In genomic region chr11:46674463-46675287, GRCh38 we compare ENCODE assay signal across 8 cellular contexts. TPM values are rescaled to one million over a fixed set of nuclear protein-coding genes. Genes with fewer than 3 reads are reported as not detected.
DNase-seq lines count a peak whose midpoint lies in the region; ATAC-seq and TF ChIP-seq lines count a peak whose summit lies in the region.

No MANE protein-coding gene starts in this region.

- intact Hi-C loops in IMR-90 (cut with micrococcal nuclease) (no loop called here), activated B cell treated with CpG ODN at 0.5 μM for 24 hours (cut with micrococcal nuclease) (no loop called here)

- H3K36me3 Mint-ChIP-seq in activated B cell treated with CpG ODN at 0.5 μM for 24 hours (ENCODE audit: low read depth): peaks cover 66% of the 10 kb centered on the region

- no peaks in the 10 kb centered on the region for H3K9me3 Mint-ChIP-seq in activated B cell treated with CpG ODN at 0.5 μM for 24 hours

- no peak overlapping the region for H3K18ac ChIP-seq in IMR-90 (ENCODE audit: low read depth, low read length)

- no peak overlapping the region for H3K56ac ChIP-seq in IMR-90 (ENCODE audit: extremely low read depth, insufficient read depth, low read length)

- H4K91ac ChIP-seq in IMR-90 (ENCODE audit: insufficient read depth, low read depth, low read length): no peak overlapping the region

- no TSS peak for BruUV-seq in IMR-90 (replicated peaks; lab: Mats Ljungman, UMichigan)

- no peak overlapping the region for H2AK5ac ChIP-seq in IMR-90 (ENCODE audit: low read depth, low read length)

- TF ChIP-seq RAD21 in IMR-90 (IDR thresholded peaks at IDR 0.05; ENCODE audit: low read length): no peak

- no peak overlapping the region for H3K4me2 ChIP-seq in IMR-90 (ENCODE audit: low read depth, low read length)

- H3K27ac Mint-ChIP-seq in activated B cell treated with CpG ODN at 0.5 μM for 24 hours: peak overlapping the region; percentile 79

- H3K14ac ChIP-seq in IMR-90 (replicated peaks; ENCODE audit: low read depth, low read length): 0 out of 2 replicates have a peak overlapping the region, but pooled peaks have one; percentile 52

- peak overlapping the region; percentile 3 for H2AFZ ChIP-seq in IMR-90 (replicated peaks; ENCODE audit: low read length, poor library complexity)

- H3K23ac ChIP-seq in IMR-90 (ENCODE audit: low read depth, low read length): no peak overlapping the region; the same call in none of the 2 replicates

- CTCF ChIA-PET in IMR-90 (lab: Yijun Ruan, JAX): no interaction called here
- CTCF ChIA-PET in activated B cell treated with CpG ODN at 0.5 μM for 24 hours (lab: Charles Lee): no interaction called here

- H3K4me1 ChIP-seq in IMR-90 (ENCODE audit: control insufficient read depth, insufficient read depth, low read length) (peaks cover 10% of the 10 kb centered on the region), cardiac muscle cell (ENCODE audit: low read depth) (peaks cover 15% of the 10 kb centered on the region)

- peak overlapping the region; percentile 2 for H2AK9ac ChIP-seq in IMR-90 (replicated peaks; ENCODE audit: low read depth, low read length, poor library complexity)

- peak overlapping the region; percentile 10; the same call in 1 of the 2 replicates for H4K5ac ChIP-seq in IMR-90 (ENCODE audit: low read depth, low read length)

- H3K9me1 ChIP-seq in IMR-90 (ENCODE audit: insufficient read depth, low read length): peaks cover 8% of the 10 kb centered on the region; the same call in 1 of the 2 replicates

- POLR2A ChIA-PET in IMR-90 (lab: Charles Lee; ENCODE audit: unreplicated experiment): no interaction called here
- POLR2A ChIA-PET in activated B cell treated with CpG ODN at 0.5 μM for 24 hours (lab: Charles Lee): interaction anchor here (0.6 to 1.0 kb wide), 3 partner anchors 25 to 27 kb away, joined by 3 read pairs; partner anchors contain the start of genes ARHGAP1 and ZNF408

- TF ChIP-seq CTCF in IMR-90 (conservative IDR thresholded peaks at IDR 0.05; ENCODE audit: low read depth, low read length): no peak
- TF ChIP-seq CTCF in activated B cell treated with CpG ODN at 0.5 μM for 24 hours (IDR thresholded peaks at IDR 0.05): no peak
- no peak for TF ChIP-seq CTCF in cardiac muscle cell (IDR thresholded peaks at IDR 0.05; ENCODE audit: low read depth, low read length)

- H4K20me1 ChIP-seq in IMR-90 (ENCODE audit: insufficient read depth, low read length): 0 out of 2 replicates have a peak, but pooled peaks cover 3% of the 10 kb centered on the region

- peak overlapping the region; percentile 82 for H3K4ac ChIP-seq in IMR-90 (ENCODE audit: low read depth, low read length)

- H3K9ac ChIP-seq in IMR-90 (ENCODE audit: low read depth, low read length): no peak overlapping the region

- no peak overlapping the region for H2BK120ac ChIP-seq in IMR-90 (ENCODE audit: low read depth, low read length)

- H3K36me3 ChIP-seq in IMR-90 (ENCODE audit: control insufficient read depth, insufficient read depth, low read length) (peaks cover 56% of the 10 kb centered on the region), cardiac muscle cell (peaks cover 45% of the 10 kb centered on the region)

- WGBS in IMR-90 (ENCODE audit: extremely low coverage in 2 of 2, insufficient read length in 1 of 2), 2 experiments: no CpG with 5 or more reads among the region's 12 CpGs

- H3K27me3 Mint-ChIP-seq in activated B cell treated with CpG ODN at 0.5 μM for 24 hours: no peaks in the 10 kb centered on the region

- in situ Hi-C loops in IMR-90 (cut with MboI; ENCODE audit: low sequenced_read_pairs): no loop called here

- no peaks in the 10 kb centered on the region for H3K9me3 ChIP-seq in IMR-90 (ENCODE audit: control insufficient read depth, insufficient read depth, low read length)
- no peaks in the 10 kb centered on the region for H3K9me3 ChIP-seq in cardiac muscle cell (ENCODE audit: low read depth)

- no peak overlapping the region for H2BK15ac ChIP-seq in IMR-90 (ENCODE audit: low read depth, low read length)

- TF ChIP-seq POLR2A in IMR-90 (IDR thresholded peaks at IDR 0.05; ENCODE audit: low read depth, low read length): no peak

- ATAC-seq in IMR-90 (ENCODE audit: low read depth): peak; percentile 30
- peak; percentile 42 for ATAC-seq in activated B cell treated with CpG ODN at 0.5 μM for 24 hours (ENCODE audit: low read depth)
- no peak for ATAC-seq in GM18511 (IDR thresholded peaks at IDR 0.05; ENCODE audit: unreplicated experiment)
- no peak for ATAC-seq in HG02623 (IDR thresholded peaks at IDR 0.05; ENCODE audit: unreplicated experiment)
- ATAC-seq in HG03439 (IDR thresholded peaks at IDR 0.05; ENCODE audit: unreplicated experiment): no peak

- DNase-seq in IMR-90: peak; percentile 18
- no peak for DNase-seq in activated B cell treated with CpG ODN at 0.5 μM for 24 hours
- peak; percentile 61 to 72 for DNase-seq in cardiac muscle cell (ENCODE audit: low read depth in 1 of 2, low spot score in 1 of 2)
- DNase-seq in retina: peak; percentile 16
- DNase-seq in EL: no peak

- H2BK5ac ChIP-seq in IMR-90 (ENCODE audit: low read depth, low read length, poor library complexity, severe bottlenecking): peak overlapping the region; percentile 10

- no peak overlapping the region for H3K4me3 ChIP-seq in IMR-90 (ENCODE audit: insufficient read depth, low read depth, low read length)
- no peak overlapping the region for H3K4me3 ChIP-seq in cardiac muscle cell

- H2BK20ac ChIP-seq in IMR-90 (ENCODE audit: low read depth, low read length): no peak overlapping the region; the same call in 1 of the 2 replicates

- no peak overlapping the region for H3K4me3 Mint-ChIP-seq in activated B cell treated with CpG ODN at 0.5 μM for 24 hours

- H3K27ac ChIP-seq in IMR-90 (ENCODE audit: insufficient read depth, low read length) (peak overlapping the region; percentile 22; the same call in 1 of the 2 replicates), cardiac muscle cell (peak overlapping the region; percentile 90)

- H4K8ac ChIP-seq in IMR-90 (ENCODE audit: low read depth in 2 of 2, low read length in 2 of 2): peak overlapping the region in 1 of 2 experiments; percentile 41; a peak in 2 of 4 replicates

- peaks cover 33% of the 10 kb centered on the region for H3K4me1 Mint-ChIP-seq in activated B cell treated with CpG ODN at 0.5 μM for 24 hours

- H3K27me3 ChIP-seq in IMR-90 (ENCODE audit: control insufficient read depth, insufficient read depth, low read length) (no peaks in the 10 kb centered on the region), cardiac muscle cell (no peaks in the 10 kb centered on the region)

- peaks cover 0 to 6% of the 10 kb centered on the region in 2 experiments; a peak in 1 of 4 replicates for H3K79me1 ChIP-seq in IMR-90 (ENCODE audit: low read depth in 1 of 2, low read length in 2 of 2)

- dilution Hi-C loops in IMR-90 (cut with HindIII; ENCODE audit: low sequenced_read_pairs, unreplicated experiment): no loop called here

TF ChIP-seq in IMR-90, 13 proteins besides CTCF, POLR2A, EP300 and RAD21 (continues in another document):
- no peak for TF ChIP-seq FOS (IDR thresholded peaks at IDR 0.05; ENCODE audit: low read depth, low read length)
- no peak for TF ChIP-seq MXI1 (IDR thresholded peaks at IDR 0.05; ENCODE audit: borderline replicate concordance, low read depth, low read length)
- TF ChIP-seq, protein P1, sequence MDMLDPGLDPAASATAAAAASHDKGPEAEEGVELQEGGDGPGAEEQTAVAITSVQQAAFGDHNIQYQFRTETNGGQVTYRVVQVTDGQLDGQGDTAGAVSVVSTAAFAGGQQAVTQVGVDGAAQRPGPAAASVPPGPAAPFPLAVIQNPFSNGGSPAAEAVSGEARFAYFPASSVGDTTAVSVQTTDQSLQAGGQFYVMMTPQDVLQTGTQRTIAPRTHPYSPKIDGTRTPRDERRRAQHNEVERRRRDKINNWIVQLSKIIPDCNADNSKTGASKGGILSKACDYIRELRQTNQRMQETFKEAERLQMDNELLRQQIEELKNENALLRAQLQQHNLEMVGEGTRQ (IDR thresholded peaks at IDR 0.05; ENCODE audit: low read depth, low read length): no peak
- TF ChIP-seq RCOR1 (IDR thresholded peaks at IDR 0.05; ENCODE audit: insufficient replicate concordance, low read length): no peak

RNA-seq across cellular contexts. Expression of gene ARHGAP1, which starts 25.7 kb away (rescaled TPM):
- total RNA-seq in IMR-90 (2012; rRNA removed): 28.1 and 46.6 TPM in 2 replicates
- 75.7 and 78.8 TPM in 2 replicates for polyA plus RNA-seq in IMR-90 (2012; rRNA removed)
- 77.3 and 77.9 TPM in 2 replicates for polyA plus RNA-seq in IMR-90 (2012; cell fraction: cytosol; rRNA removed)
- 56.6 and 87.7 TPM in 2 replicates for polyA plus RNA-seq in IMR-90 (2012; cell fraction: nucleus; rRNA removed; ENCODE audit: low replicate concordance)
- total RNA-seq in activated B cell treated with CpG ODN at 0.5 μM for 24 hours: 47.6 and 58.0 TPM in 2 replicates
- 59.3 and 76.9 TPM in 2 replicates for total RNA-seq in cardiac muscle cell
- polyA plus RNA-seq in cardiac muscle cell: 108 and 149 TPM in 2 replicates

RNA-seq across cellular contexts. Expression of gene ZNF408, which starts 26.2 kb away (rescaled TPM):
- total RNA-seq in IMR-90 (2012; rRNA removed) (9.5 and 10.3 TPM in 2 replicates), activated B cell treated with CpG ODN at 0.5 μM for 24 hours (15.6 and 16.1 TPM in 2 replicates), cardiac muscle cell (15.4 and 23.7 TPM in 2 replicates)
- polyA plus RNA-seq in IMR-90 (2012; rRNA removed) (10.4 and 11.1 TPM in 2 replicates), cardiac muscle cell (16.8 and 23.1 TPM in 2 replicates)
- 5.4 and 8.6 TPM in 2 replicates for polyA plus RNA-seq in IMR-90 (2012; cell fraction: cytosol; rRNA removed)
- polyA plus RNA-seq in IMR-90 (2012; cell fraction: nucleus; rRNA removed; ENCODE audit: low replicate concordance): 16.7 and 32.2 TPM in 2 replicates

RNA-seq across cellular contexts. Expression of gene F2, which starts 44.3 kb away (rescaled TPM):
- total RNA-seq in IMR-90 (2012; rRNA removed) (not detected in 2 replicates), activated B cell treated with CpG ODN at 0.5 μM for 24 hours (not detected in 2 replicates), cardiac muscle cell (0.25 TPM in 1 of 2 replicates, not detected in the other)
- polyA plus RNA-seq in IMR-90 (2012; rRNA removed) (not detected in 2 replicates), cardiac muscle cell (0.27 TPM in 1 of 2 replicates, not detected in the other)
- polyA plus RNA-seq in IMR-90 (2012; cell fraction: cytosol; rRNA removed): 0.02 TPM in 2 replicates
- polyA plus RNA-seq in IMR-90 (2012; cell fraction: nucleus; rRNA removed; ENCODE audit: low replicate concordance): 0.16 and 0.70 TPM in 2 replicates

RNA-seq across cellular contexts. Expression of gene ATG13, which starts 57.3 kb away (rescaled TPM):
- total RNA-seq in IMR-90 (2012; rRNA removed) (32.2 and 43.0 TPM in 2 replicates), activated B cell treated with CpG ODN at 0.5 μM for 24 hours (49.1 and 73.7 TPM in 2 replicates), cardiac muscle cell (78.5 and 108 TPM in 2 replicates)
- polyA plus RNA-seq in IMR-90 (2012; rRNA removed) (49.7 and 56.2 TPM in 2 replicates), cardiac muscle cell (56.8 and 61.9 TPM in 2 replicates)
- 37.6 and 46.1 TPM in 2 replicates for polyA plus RNA-seq in IMR-90 (2012; cell fraction: cytosol; rRNA removed)
- 62.8 and 74.0 TPM in 2 replicates for polyA plus RNA-seq in IMR-90 (2012; cell fraction: nucleus; rRNA removed; ENCODE audit: low replicate concordance)

RNA-seq across cellular contexts. Expression of gene HARBI1, which starts 57.6 kb away (rescaled TPM):
- total RNA-seq in IMR-90 (2012; rRNA removed): 5.2 and 6.1 TPM in 2 replicates
- polyA plus RNA-seq in IMR-90 (2012; rRNA removed): 2.4 and 2.7 TPM in 2 replicates
- 1.3 and 2.0 TPM in 2 replicates for polyA plus RNA-seq in IMR-90 (2012; cell fraction: cytosol; rRNA removed)
- 0.58 and 1.2 TPM in 2 replicates for polyA plus RNA-seq in IMR-90 (2012; cell fraction: nucleus; rRNA removed; ENCODE audit: low replicate concordance)
- total RNA-seq in activated B cell treated with CpG ODN at 0.5 μM for 24 hours: 5.4 and 6.5 TPM in 2 replicates
- 2.2 and 3.8 TPM in 2 replicates for total RNA-seq in cardiac muscle cell
- 6.9 and 9.8 TPM in 2 replicates for polyA plus RNA-seq in cardiac muscle cell

Comparison
In these comparisons a context has a peak if more than half of its experiments do, and no peak if none do; other contexts are left out.
1. ATAC-seq: peak in IMR-90 (single experiment) and activated B cell treated with CpG ODN at 0.5 μM for 24 hours (single experiment); none in GM18511 (single experiment), HG02623 (single experiment) and HG03439 (single experiment).
2. DNase-seq: peak in IMR-90 (single experiment), cardiac muscle cell (2 of 2) and retina (single experiment); none in activated B cell treated with CpG ODN at 0.5 μM for 24 hours (single experiment) and EL (single experiment).